In the genomic region with DNA sequence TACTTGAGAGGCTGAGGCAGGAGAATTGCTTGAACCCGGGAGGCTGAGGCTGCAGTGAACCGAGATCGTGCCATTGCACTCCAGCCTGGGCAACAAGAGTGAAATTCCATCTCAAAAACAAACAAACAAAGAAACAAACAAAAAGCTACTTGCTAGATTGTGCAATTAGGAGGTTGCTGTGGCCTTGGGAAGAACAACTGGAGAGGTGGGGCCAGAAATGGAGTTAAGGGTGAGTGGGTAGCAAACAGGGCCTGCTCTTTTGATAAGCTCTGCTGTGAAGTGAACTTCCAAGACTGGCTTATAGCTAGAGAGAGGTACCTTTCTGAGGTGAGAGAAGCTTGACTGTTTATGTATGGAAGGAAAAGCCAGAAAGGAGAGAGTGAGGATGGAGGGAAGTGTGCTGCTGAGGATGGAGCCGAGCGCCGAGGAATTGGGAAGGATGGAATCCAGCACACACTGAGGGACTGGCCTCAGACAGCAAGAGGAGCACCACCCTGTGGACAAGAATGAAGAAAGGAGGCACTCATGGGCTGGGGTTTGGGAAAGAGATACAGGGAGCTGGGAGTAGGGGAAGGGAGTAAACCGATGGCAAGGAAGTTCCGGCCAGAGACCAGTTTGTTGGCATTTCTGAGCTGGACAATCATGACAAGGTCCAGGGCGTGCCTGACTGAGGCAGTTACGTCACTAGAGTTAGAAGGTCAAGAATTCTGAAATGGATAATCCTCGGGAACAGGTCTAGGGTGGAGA, we compare ENCODE assay signal across 11 cellular contexts. TPM values are rescaled to one million over a fixed set of nuclear protein-coding genes. Genes with fewer than 3 reads are reported as not detected.
A peak's percentile ranks its signal among the peaks of the same experiment; 100 is the strongest.
DNase-seq lines count a peak whose midpoint lies in the region; ATAC-seq, FAIRE-seq and TF ChIP-seq lines count a peak whose summit lies in the region.
"Had no signal": no experiment of that assay in that cellular context is flagged by ENCODE, and none has a peak within 500 bp of the region (broad histone marks: within the 10 kb centered on the region; RNA-seq: fewer than 3 reads in every experiment).

No MANE protein-coding gene starts in this region.

- H3K9me1 ChIP-seq in K562 (ENCODE audit: control insufficient read depth, insufficient read depth, low read length) = no peaks in the 10 kb centered on the region

- BruUV-seq in K562 (replicated peaks; lab: Mats Ljungman, UMichigan) = no TSS peak

- H3K4me3 ChIP-seq in K562 = no peak overlapping the region
- H3K4me3 ChIP-seq: SK-N-MC had no signal

- CTCF ChIA-PET in activated CD4-positive, alpha-beta T cell treated with anti-CD3 and anti-CD28 coated beads, Interleukin-2, amount 10 ng/mL, durations not matched to agents 7 days and 5 days (lab: Charles Lee) = interaction anchor here (0.6 to 1.3 kb wide), 5 partner anchors 8 to 412 kb away, joined by 3 to 4 read pairs (median 3); partner anchors contain the start of gene CNNM2
- CTCF ChIA-PET in K562 (lab: Yijun Ruan, JAX; ENCODE audit: low intra/inter-chr PET ratio) = no interaction called here

- POLR2A ChIA-PET in activated CD4-positive, alpha-beta T cell treated with anti-CD3 and anti-CD28 coated beads, Interleukin-2, amount 10 ng/mL, durations not matched to agents 7 days and 5 days (lab: Charles Lee) = no interaction called here
- POLR2A ChIA-PET in K562 (lab: Yijun Ruan, JAX) = interaction anchor here (0.9 kb wide), 2 partner anchors 11 to 144 kb away, joined by 3 read pairs; no protein-coding TSS in a partner anchor

- H3K9ac ChIP-seq in K562 (ENCODE audit: insufficient read depth in 1 of 2, low read depth in 2 of 2, low read length in 2 of 2) = no peak overlapping the region

- H3K9me3 Mint-ChIP-seq in activated CD4-positive, alpha-beta T cell treated with anti-CD3 and anti-CD28 coated beads, Interleukin-2, amount 10 ng/mL, durations not matched to agents 7 days and 5 days = no peaks in the 10 kb centered on the region
- H3K9me3 Mint-ChIP-seq: CD4-positive, alpha-beta T cell; central memory CD8-positive, alpha-beta T cell had no signal

- H3K4me1 Mint-ChIP-seq in activated CD4-positive, alpha-beta T cell treated with anti-CD3 and anti-CD28 coated beads, Interleukin-2, amount 10 ng/mL, durations not matched to agents 7 days and 5 days = peaks cover 21% of the 10 kb centered on the region

- H3K4me2 ChIP-seq in K562 (ENCODE audit: insufficient read depth, low read length) = no peak overlapping the region

- intact Hi-C loops in K562 (cut with micrococcal nuclease) = no loop called here

- no peak for TF ChIP-seq POLR2A in K562 (conservative IDR thresholded peaks at IDR 0.05)

- in situ Hi-C loops in K562 (cut with MboI) = no loop called here

- H3K27ac Mint-ChIP-seq in activated CD4-positive, alpha-beta T cell treated with anti-CD3 and anti-CD28 coated beads, Interleukin-2, amount 10 ng/mL, durations not matched to agents 7 days and 5 days = peak overlapping the region; percentile 25
- H3K27ac Mint-ChIP-seq: CD4-positive, alpha-beta T cell had no signal

- DNase-seq in activated CD4-positive, alpha-beta T cell treated with anti-CD3 and anti-CD28 coated beads, Interleukin-2, amount 10 ng/mL, durations not matched to agents 7 days and 5 days = no peak
- DNase-seq in activated CD4-positive, alpha-beta T cell treated with anti-CD3 and anti-CD28 coated beads for 4 hours = no peak
- peak in 1 of 4 experiments; percentile 28 for DNase-seq in K562 (ENCODE audit: extremely low read depth in 1 of 4, low spot score in 3 of 4)
- peak; percentile 89 for DNase-seq in islet precursor cell
- no peak for DNase-seq in NCI-H2196 (lab: John Stamatoyannopoulos, UW; ENCODE audit: unreplicated experiment)
- DNase-seq in GDM1 (lab: John Stamatoyannopoulos, UW) = no peak
- no peak for DNase-seq in NCI-H1436 treated with DMSO at 0.1 percent for 48 hours (lab: John Stamatoyannopoulos, UW)
- DNase-seq: CD4-positive, alpha-beta T cell had no signal

- no peak for TF ChIP-seq EP300 in K562 (IDR thresholded peaks at IDR 0.05; ENCODE audit: low read length)

- WGBS in K562 (ENCODE audit: insufficient coverage, low coverage, missing lambda C conversion rate) = 53% methylated on average over 9 of the region's 11 CpGs

- no peaks in the 10 kb centered on the region for H3K27me3 ChIP-seq in K562 (ENCODE audit: control insufficient read depth in 2 of 2, insufficient read depth in 2 of 2, low read length in 2 of 2)

- TF ChIP-seq CTCF in K562 (IDR thresholded peaks at IDR 0.05 in 2 of 3, conservative IDR thresholded peaks at IDR 0.05 in 1 of 3; ENCODE audit: insufficient read depth in 2 of 3, low read depth in 1 of 3, low read length in 3 of 3) = peak; percentile 22 to 34 (median 24); a peak in 3 of 6 replicates

- no peak for FAIRE-seq in K562 (lab: Jason Lieb, UNC)

- no peaks in the 10 kb centered on the region; a peak in 1 of 5 replicates for H3K4me1 ChIP-seq in K562 (replicated peaks in 1 of 2; ENCODE audit: control insufficient read depth in 2 of 2, insufficient read depth in 2 of 2, low read length in 2 of 2)

- H3K27ac ChIP-seq in K562 (ENCODE audit: extremely low read depth, low read depth, low read length) = no peak overlapping the region
- H3K27ac ChIP-seq: SK-N-MC had no signal

- no peaks in the 10 kb centered on the region for H3K79me2 ChIP-seq in K562 (ENCODE audit: control insufficient read depth, insufficient read depth, low read length)

- ATAC-seq in K562 = peak; percentile 81; the same call in 2 of the 3 replicates
- no peak for ATAC-seq in GM21723 (IDR thresholded peaks at IDR 0.05; ENCODE audit: unreplicated experiment)

- H3K27me3 Mint-ChIP-seq in activated CD4-positive, alpha-beta T cell treated with anti-CD3 and anti-CD28 coated beads, Interleukin-2, amount 10 ng/mL, durations not matched to agents 7 days and 5 days = no peaks in the 10 kb centered on the region
- H3K27me3 Mint-ChIP-seq: CD4-positive, alpha-beta T cell; central memory CD8-positive, alpha-beta T cell had no signal

- no peak overlapping the region for H3K4me3 Mint-ChIP-seq in activated CD4-positive, alpha-beta T cell treated with anti-CD3 and anti-CD28 coated beads, Interleukin-2, amount 10 ng/mL, durations not matched to agents 7 days and 5 days
- H3K4me3 Mint-ChIP-seq: CD4-positive, alpha-beta T cell; central memory CD8-positive, alpha-beta T cell had no signal

- peak in 1 of 2 experiments; percentile 65; a peak in 2 of 4 replicates for TF ChIP-seq RAD21 in K562 (CRISPR knock-in tag; conservative IDR thresholded peaks at IDR 0.05 in 1 of 2, IDR thresholded peaks at IDR 0.05 in 1 of 2)

- no peaks in the 10 kb centered on the region for H3K36me3 ChIP-seq in K562 (ENCODE audit: control insufficient read depth, insufficient read depth, low read length)

- no peaks in the 10 kb centered on the region for H3K36me3 Mint-ChIP-seq in activated CD4-positive, alpha-beta T cell treated with anti-CD3 and anti-CD28 coated beads, Interleukin-2, amount 10 ng/mL, durations not matched to agents 7 days and 5 days (ENCODE audit: low read depth)

- H2AFZ ChIP-seq in K562 (ENCODE audit: low read depth, low read length) = no peak overlapping the region

- H3K9me3 ChIP-seq in K562 (replicated peaks; ENCODE audit: control insufficient read depth, insufficient read depth, low read depth, low read length) = no peaks in the 10 kb centered on the region

- no peaks in the 10 kb centered on the region for H4K20me1 ChIP-seq in K562 (replicated peaks; ENCODE audit: control insufficient read depth, insufficient read depth, low read length)

RNA-seq across cellular contexts. Expression of gene RPEL1, which starts 7.0 kb away (rescaled TPM):
- not detected for total RNA-seq in activated CD4-positive, alpha-beta T cell treated with anti-CD3 and anti-CD28 coated beads, Interleukin-2, amount 10 ng/mL, durations not matched to agents 7 days and 5 days
- total RNA-seq in K562 (2011; cell fraction: chromatin; rRNA removed; ENCODE audit: low replicate concordance) = not detected in 2 replicates
- not detected in 2 replicates for total RNA-seq in K562 (2011; cell fraction: nucleolus; rRNA removed)
- not detected in 2 replicates for total RNA-seq in K562 (2011; cell fraction: nucleoplasm; rRNA removed)
- total RNA-seq in K562 (2014; rRNA removed) = 0.04 TPM in 1 of 2 replicates, not detected in the other
- 0.07 and 0.10 TPM in 2 replicates for total RNA-seq in K562 (2014; rRNA removed; fragmentation: Illumina TruSeq; extraction: Trizol)
- not detected in 2 replicates for total RNA-seq in K562 (2015; rRNA removed; fragmentation: Illumina TruSeq; extraction: Trizol)
- total RNA-seq in K562 (2021) = 0.07 and 0.09 TPM in 2 replicates
- polyA plus RNA-seq in K562 (2011; rRNA removed) = 0.14 and 0.15 TPM in 2 replicates
- polyA plus RNA-seq in K562 (2011; cell fraction: cytosol; rRNA removed) = 0.06 and 0.13 TPM in 2 replicates
- 0.08 and 0.09 TPM in 2 replicates for polyA plus RNA-seq in K562 (2011; cell fraction: nucleus; rRNA removed)
- 0.09 TPM in 1 of 2 replicates, not detected in the other for polyA plus RNA-seq in K562 (2012)
- polyA plus RNA-seq in K562 (2014; fragmentation: Illumina TruSeq; extraction: Trizol) = 0.07 TPM in 1 of 2 replicates, not detected in the other
- polyA plus RNA-seq in K562 (2014; fragmentation: Nextera tagmentation; extraction: Ambion mirVana) = under 1 TPM; 0.04 to 0.06 TPM
- not detected in 2 replicates for polyA plus RNA-seq in K562 (2014; rRNA removed)
- 0.09 and 0.11 TPM in 2 replicates for polyA minus RNA-seq in K562 (2011; rRNA and poly(A)+ RNA removed)
- polyA minus RNA-seq in K562 (2011; cell fraction: cytosol; rRNA and poly(A)+ RNA removed) = not detected in 2 replicates
- polyA minus RNA-seq in K562 (2011; cell fraction: nucleus; rRNA and poly(A)+ RNA removed) = not detected in 2 replicates
- total RNA-seq: CD4-positive, alpha-beta T cell had no signal

RNA-seq across cellular contexts. Expression of gene INA, which starts 38.3 kb away (rescaled TPM):
- under 1 TPM in 1 of 2 experiments, not detected in 1; 0.10 TPM for total RNA-seq in activated CD4-positive, alpha-beta T cell treated with anti-CD3 and anti-CD28 coated beads, Interleukin-2, amount 10 ng/mL, durations not matched to agents 7 days and 5 days
- not detected in 2 replicates for total RNA-seq in K562 (2011; cell fraction: chromatin; rRNA removed; ENCODE audit: low replicate concordance)
- total RNA-seq in K562 (2011; cell fraction: nucleolus; rRNA removed) = not detected in 2 replicates
- total RNA-seq in K562 (2011; cell fraction: nucleoplasm; rRNA removed) = not detected in 2 replicates
- total RNA-seq in K562 (2014; rRNA removed) (not detected in 2 replicates), K562 (2014; rRNA removed; fragmentation: Illumina TruSeq; extraction: Trizol) (not detected in 2 replicates), K562 (2015; rRNA removed; fragmentation: Illumina TruSeq; extraction: Trizol) (not detected in 2 replicates), K562 (2021) (not detected in 2 replicates)
- polyA plus RNA-seq in K562 (2011; rRNA removed) (not detected in 2 replicates), K562 (2014; fragmentation: Illumina TruSeq; extraction: Trizol) (not detected in 2 replicates), K562 (2014; fragmentation: Nextera tagmentation; extraction: Ambion mirVana) (not detected), K562 (2014; rRNA removed) (not detected in 2 replicates)
- not detected in 2 replicates for polyA plus RNA-seq in K562 (2011; cell fraction: cytosol; rRNA removed)
- not detected in 2 replicates for polyA plus RNA-seq in K562 (2011; cell fraction: nucleus; rRNA removed)
- not detected in 2 replicates for polyA plus RNA-seq in K562 (2012)
- polyA minus RNA-seq in K562 (2011; rRNA and poly(A)+ RNA removed) = not detected in 2 replicates
- polyA minus RNA-seq in K562 (2011; cell fraction: cytosol; rRNA and poly(A)+ RNA removed) = not detected in 2 replicates
- polyA minus RNA-seq in K562 (2011; cell fraction: nucleus; rRNA and poly(A)+ RNA removed) = not detected in 2 replicates
- total RNA-seq: CD4-positive, alpha-beta T cell had no signal

RNA-seq across cellular contexts. Expression of gene NT5C2, which starts 45.6 kb away (rescaled TPM):
- total RNA-seq in activated CD4-positive, alpha-beta T cell treated with anti-CD3 and anti-CD28 coated beads, Interleukin-2, amount 10 ng/mL, durations not matched to agents 7 days and 5 days = 10 to 100 TPM; 66.1 to 80.2 TPM
- total RNA-seq in K562 (2011; cell fraction: chromatin; rRNA removed; ENCODE audit: low replicate concordance) = 32.3 and 110 TPM in 2 replicates
- total RNA-seq in K562 (2011; cell fraction: nucleolus; rRNA removed) = 13.5 and 23.3 TPM in 2 replicates
- 39.7 and 56.5 TPM in 2 replicates for total RNA-seq in K562 (2011; cell fraction: nucleoplasm; rRNA removed)
- total RNA-seq in K562 (2014; rRNA removed) (26.5 and 26.7 TPM in 2 replicates), K562 (2014; rRNA removed; fragmentation: Illumina TruSeq; extraction: Trizol) (26.7 and 28.1 TPM in 2 replicates), K562 (2015; rRNA removed; fragmentation: Illumina TruSeq; extraction: Trizol) (34.4 and 40.1 TPM in 2 replicates), K562 (2021) (24.3 and 27.7 TPM in 2 replicates)
- polyA plus RNA-seq in K562 (2011; rRNA removed) (28.5 and 45.2 TPM in 2 replicates), K562 (2014; fragmentation: Illumina TruSeq; extraction: Trizol) (30.0 and 37.7 TPM in 2 replicates), K562 (2014; fragmentation: Nextera tagmentation; extraction: Ambion mirVana) (10 to 100 TPM; 11.3 to 29.4 TPM), K562 (2014; rRNA removed) (25.3 and 30.0 TPM in 2 replicates)
- polyA plus RNA-seq in K562 (2011; cell fraction: cytosol; rRNA removed) = 16.2 and 23.4 TPM in 2 replicates
- 34.0 and 36.8 TPM in 2 replicates for polyA plus RNA-seq in K562 (2011; cell fraction: nucleus; rRNA removed)
- polyA plus RNA-seq in K562 (2012) = 30.9 and 45.5 TPM in 2 replicates
- polyA minus RNA-seq in K562 (2011; rRNA and poly(A)+ RNA removed) = 29.3 and 33.8 TPM in 2 replicates
- polyA minus RNA-seq in K562 (2011; cell fraction: cytosol; rRNA and poly(A)+ RNA removed) = 11.8 and 15.6 TPM in 2 replicates
- polyA minus RNA-seq in K562 (2011; cell fraction: nucleus; rRNA and poly(A)+ RNA removed) = 21.3 and 33.0 TPM in 2 replicates
